11 cellular contexts compared by ENCODE assay signal in the genomic region with DNA sequence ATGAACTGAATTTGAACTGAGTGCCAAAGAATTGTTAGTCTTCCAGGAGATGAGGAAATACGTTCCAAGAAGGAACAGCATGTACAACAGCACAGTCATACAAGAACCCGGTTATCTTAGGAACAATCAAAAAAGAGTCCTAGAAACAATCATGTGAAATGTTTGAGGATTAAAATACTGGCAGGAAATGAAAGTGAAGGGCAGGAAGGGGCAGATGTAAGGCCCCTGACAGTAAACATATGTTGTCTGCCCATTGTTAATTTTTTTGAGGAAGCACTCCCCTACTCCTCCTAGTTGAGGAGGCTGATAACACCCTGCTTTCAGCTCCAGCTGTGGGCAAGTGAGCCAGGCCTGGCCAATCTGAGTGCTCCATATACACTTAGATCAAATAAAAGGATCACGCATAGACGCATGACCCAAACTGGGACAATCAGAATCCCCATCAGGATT.
DNase-seq lines count a peak whose midpoint lies in the region; FAIRE-seq and TF ChIP-seq lines count a peak whose summit lies in the region.
"Had no signal": no experiment of that assay in that cellular context is flagged by ENCODE, and none has a peak within 500 bp of the region (broad histone marks: within the 10 kb centered on the region; RNA-seq: fewer than 3 reads in every experiment).

No MANE protein-coding gene starts in this region.

- H3K9ac ChIP-seq in skeletal muscle satellite cell (ENCODE audit: low read depth, low read length) = no peak overlapping the region

- no peak for FAIRE-seq in small intestine (lab: Jason Lieb, UNC)
- FAIRE-seq: astrocyte, K562 had no signal

- H3K9me3 ChIP-seq in left ventricle myocardium inferior (replicated peaks) (peaks cover 20% of the 10 kb centered on the region), skeletal muscle satellite cell (replicated peaks; ENCODE audit: low read length) (no peaks in the 10 kb centered on the region), small intestine (ENCODE audit: control insufficient read depth, low read depth) (no peaks in the 10 kb centered on the region)

- peak overlapping the region; percentile 9 for H3K4me2 ChIP-seq in skeletal muscle satellite cell (ENCODE audit: low read length)

- H3K27ac ChIP-seq in left ventricle myocardium inferior (replicated peaks) = peak overlapping the region; percentile 86
- H3K27ac ChIP-seq in small intestine (ENCODE audit: low read depth in 1 of 2, low read length in 1 of 2) = peak overlapping the region in 1 of 2 donors; percentile 55

- WGBS in small intestine, 3 donors = 58 to 79% (median 61%) methylated on average over 4 of the region's 4 CpGs

- intact Hi-C loops in left ventricle myocardium inferior (cut with micrococcal nuclease) = no loop called here

- DNase-seq in LNCaP clone FGC (ENCODE audit: low read depth) (peak; percentile 21), amniotic epithelial cell (ENCODE audit: low read depth) (peak; percentile 97), left ventricle myocardium inferior (peak; percentile 27), small intestine (no peak), NCI-H345 (lab: John Stamatoyannopoulos, UW) (no peak), NCI-H446 treated with DMSO at 0.1 percent for 48 hours (lab: John Stamatoyannopoulos, UW) (no peak)
- DNase-seq in effector CD4-positive, alpha-beta T cell = no peak

- H3K4me1 ChIP-seq in left ventricle myocardium inferior (peaks cover 25% of the 10 kb centered on the region), skeletal muscle satellite cell (ENCODE audit: control insufficient read depth, insufficient read depth, low read length) (peaks cover 31% of the 10 kb centered on the region), small intestine (ENCODE audit: control insufficient read depth in 2 of 2, insufficient read depth in 1 of 2, low read depth in 1 of 2, low read length in 1 of 2) (peaks cover 0 to 3% of the 10 kb centered on the region in 2 donors)

- H3K4me3 ChIP-seq in LNCaP clone FGC (ENCODE audit: low read depth, low read length) = no peak overlapping the region
- no peak overlapping the region for H3K4me3 ChIP-seq in left ventricle myocardium inferior
- no peak overlapping the region for H3K4me3 ChIP-seq in skeletal muscle satellite cell (ENCODE audit: low read length)
- no peak overlapping the region for H3K4me3 ChIP-seq in small intestine (ENCODE audit: low read depth in 1 of 2, low read length in 2 of 2)
- H3K4me3 ChIP-seq: K562, smooth muscle cell had no signal

- H3K36me3 ChIP-seq in left ventricle myocardium inferior (no peaks in the 10 kb centered on the region), skeletal muscle satellite cell (ENCODE audit: insufficient read depth, low read length) (no peaks in the 10 kb centered on the region), small intestine (ENCODE audit: control insufficient read depth in 2 of 2, insufficient read depth in 2 of 2, low read length in 2 of 2) (no peaks in the 10 kb centered on the region)

- TF ChIP-seq CTCF in LNCaP clone FGC (IDR thresholded peaks at IDR 0.05; ENCODE audit: control insufficient read depth, extremely low read depth, insufficient read depth) (no peak), left ventricle myocardium inferior (IDR thresholded peaks at IDR 0.05; ENCODE audit: borderline replicate concordance) (no peak)

- H3K27me3 ChIP-seq in left ventricle myocardium inferior (ENCODE audit: low read depth) (no peaks in the 10 kb centered on the region), skeletal muscle satellite cell (ENCODE audit: control insufficient read depth, insufficient read depth, low read length) (no peaks in the 10 kb centered on the region), small intestine (ENCODE audit: control insufficient read depth in 2 of 2, insufficient read depth in 2 of 2, low read length in 2 of 2) (no peaks in the 10 kb centered on the region)

Comparison
In these comparisons a context has a peak if more than half of its experiments do, and no peak if none do; other contexts are left out.
1. DNase-seq: peak in LNCaP clone FGC (single experiment), amniotic epithelial cell (single experiment) and left ventricle myocardium inferior (single experiment); none in small intestine (single experiment), NCI-H345 (single experiment), NCI-H446 treated with DMSO at 0.1 percent for 48 hours (single experiment) and effector CD4-positive, alpha-beta T cell (single experiment).